In the genomic region with DNA sequence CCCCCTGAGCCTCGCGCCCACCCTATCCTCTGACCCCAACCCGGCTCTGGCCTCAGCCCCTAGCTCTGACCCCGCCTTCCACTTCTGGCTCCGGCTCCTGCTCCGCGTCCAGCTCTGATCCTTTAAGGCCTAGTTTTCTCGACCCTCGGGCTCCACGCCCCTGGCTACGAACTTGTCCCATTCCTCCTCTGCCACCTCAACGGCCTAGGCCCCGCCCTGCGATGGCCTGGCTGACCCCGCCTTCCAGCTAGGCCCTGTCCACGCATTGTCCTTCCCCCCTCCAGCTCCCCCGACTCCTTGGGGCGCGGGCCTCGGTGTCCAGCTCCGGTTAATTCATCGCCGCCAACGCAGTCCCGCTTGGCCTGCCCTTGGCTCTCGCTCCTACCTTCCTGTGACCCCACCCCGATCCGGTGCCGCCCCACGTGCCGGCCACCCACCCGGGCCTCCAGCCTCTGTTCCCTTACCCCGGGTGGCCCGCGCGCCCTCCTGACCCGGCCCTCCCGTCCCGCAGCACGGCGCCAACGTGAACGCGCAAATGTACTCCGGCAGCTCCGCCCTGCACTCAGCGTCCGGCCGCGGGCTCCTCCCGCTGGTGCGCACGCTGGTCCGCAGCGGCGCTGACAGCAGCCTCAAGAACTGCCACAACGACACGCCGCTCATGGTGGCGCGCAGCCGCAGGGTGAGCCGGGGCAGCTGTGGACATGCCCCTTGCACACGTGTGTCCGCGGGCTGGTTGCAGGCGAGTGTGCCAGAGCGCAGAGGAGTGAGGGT, we compare ENCODE assay signal across 11 cellular contexts. TPM values are rescaled to one million over a fixed set of nuclear protein-coding genes. Genes with fewer than 3 reads are reported as not detected.
A peak's percentile ranks its signal among the peaks of the same experiment; 100 is the strongest.
DNase-seq lines count a peak whose midpoint lies in the region; ATAC-seq, FAIRE-seq and TF ChIP-seq lines count a peak whose summit lies in the region.
"Had no signal": no experiment of that assay in that cellular context is flagged by ENCODE, and none has a peak within 500 bp of the region (broad histone marks: within the 10 kb centered on the region; RNA-seq: fewer than 3 reads in every experiment).

No MANE protein-coding gene starts in this region.

- BruUV-seq in K562 (replicated peaks; lab: Mats Ljungman, UMichigan) = no TSS peak

- H3K79me2 ChIP-seq in GM23338 (replicated peaks; ENCODE audit: insufficient read depth) (no peaks in the 10 kb centered on the region), K562 (ENCODE audit: control insufficient read depth, insufficient read depth, low read length) (no peaks in the 10 kb centered on the region)

- no peaks in the 10 kb centered on the region for H4K20me1 ChIP-seq in GM23338 (replicated peaks; ENCODE audit: insufficient read depth)
- no peaks in the 10 kb centered on the region for H4K20me1 ChIP-seq in K562 (replicated peaks; ENCODE audit: control insufficient read depth, insufficient read depth, low read length)

- H3K9ac ChIP-seq in K562 (ENCODE audit: insufficient read depth in 1 of 2, low read depth in 2 of 2, low read length in 2 of 2) = peak overlapping the region in 1 of 2 experiments; percentile 69; a peak in 2 of 4 replicates

- H3K36me3 ChIP-seq in GM23338 (ENCODE audit: insufficient read depth) (no peaks in the 10 kb centered on the region), K562 (ENCODE audit: control insufficient read depth, insufficient read depth, low read length) (no peaks in the 10 kb centered on the region)

- WGBS in K562 (ENCODE audit: insufficient coverage, low coverage, missing lambda C conversion rate) = 88% methylated on average over 45 of the region's 68 CpGs

- H3K27me3 ChIP-seq in GM23338 (ENCODE audit: insufficient read depth) = peaks cover 56% of the 10 kb centered on the region
- H3K27me3 ChIP-seq in K562 (ENCODE audit: control insufficient read depth in 2 of 2, insufficient read depth in 2 of 2, low read length in 2 of 2) = no peaks in the 10 kb centered on the region

- POLR2A ChIA-PET in K562 (lab: Yijun Ruan, JAX) = interaction anchor here (0.6 to 1.0 kb wide), 3 partner anchors 17 to 34 kb away, joined by 3 to 5 read pairs (median 3); no protein-coding TSS in a partner anchor

- intact Hi-C loops in K562 (cut with micrococcal nuclease) = no loop called here

- no peaks in the 10 kb centered on the region for H3K9me3 Mint-ChIP-seq in GM23338
- H3K9me3 Mint-ChIP-seq: activated T-cell treated with anti-CD3 and anti-CD28 coated beads, Interleukin-2, amount 50 U/mL, for 4 hours had no signal

- no peak for TF ChIP-seq EP300 in K562 (IDR thresholded peaks at IDR 0.05; ENCODE audit: low read length)

- H3K9me1 ChIP-seq in K562 (ENCODE audit: control insufficient read depth, insufficient read depth, low read length) = no peaks in the 10 kb centered on the region

- no peak for TF ChIP-seq POLR2A in K562 (conservative IDR thresholded peaks at IDR 0.05)

- CTCF ChIA-PET in K562 (lab: Yijun Ruan, JAX; ENCODE audit: low intra/inter-chr PET ratio) = no interaction called here

- no peak for TF ChIP-seq RAD21 in K562 (CRISPR knock-in tag; conservative IDR thresholded peaks at IDR 0.05 in 1 of 2, IDR thresholded peaks at IDR 0.05 in 1 of 2)

- peaks cover 15% of the 10 kb centered on the region; the same call in 1 of the 2 replicates for H3F3A ChIP-seq in GM23338 (replicated peaks; ENCODE audit: low read depth)

- H3K36me3 Mint-ChIP-seq in GM23338 (ENCODE audit: low read depth) = no peaks in the 10 kb centered on the region

- peaks cover 55% of the 10 kb centered on the region for H3K27me3 Mint-ChIP-seq in GM23338 (ENCODE audit: insufficient read depth, low read depth, poor library complexity)

- H2AFZ ChIP-seq in GM23338 = peak overlapping the region; percentile 91
- no peak overlapping the region for H2AFZ ChIP-seq in K562 (ENCODE audit: low read depth, low read length)

- peak in 1 of 2 experiments; percentile 19; a peak in 1 of 4 replicates for TF ChIP-seq CTCF in GM23338 (conservative IDR thresholded peaks at IDR 0.05; ENCODE audit: low read depth in 2 of 2)
- TF ChIP-seq CTCF in K562 (IDR thresholded peaks at IDR 0.05 in 2 of 3, conservative IDR thresholded peaks at IDR 0.05 in 1 of 3; ENCODE audit: insufficient read depth in 2 of 3, low read depth in 1 of 3, low read length in 3 of 3) = no peak
- TF ChIP-seq CTCF in retinal pigment epithelial cell (conservative IDR thresholded peaks at IDR 0.05; ENCODE audit: low read depth, low read length) = peak; percentile 14

- H3K9me3 ChIP-seq in K562 (replicated peaks; ENCODE audit: control insufficient read depth, insufficient read depth, low read depth, low read length) = no peaks in the 10 kb centered on the region
- H3K9me3 ChIP-seq in iPS-18c (ENCODE audit: control insufficient read depth, insufficient read depth, low read length) = peaks cover 2% of the 10 kb centered on the region

- H3K4me2 ChIP-seq in GM23338 = peak overlapping the region; percentile 98
- H3K4me2 ChIP-seq in K562 (ENCODE audit: insufficient read depth, low read length) = no peak overlapping the region

- no peaks in the 10 kb centered on the region for H3K9me2 ChIP-seq in GM23338 (ENCODE audit: insufficient read depth)

- H3K4me3 ChIP-seq in GM23338 = peak overlapping the region; percentile 77
- H3K4me3 ChIP-seq in K562 = no peak overlapping the region
- peak overlapping the region; percentile 69 for H3K4me3 ChIP-seq in iPS-18c (ENCODE audit: insufficient read depth, low read depth, low read length)
- peak overlapping the region; percentile 47 for H3K4me3 ChIP-seq in retinal pigment epithelial cell (ENCODE audit: low read length)

- H3K4me3 Mint-ChIP-seq in GM23338 = peak overlapping the region; percentile 85
- H3K4me3 Mint-ChIP-seq: activated T-cell treated with anti-CD3 and anti-CD28 coated beads, Interleukin-2, amount 50 U/mL, for 4 hours had no signal

- H3K27ac Mint-ChIP-seq in GM23338 = no peak overlapping the region

- DNase-seq in GM23338 (ENCODE audit: low spot score) (peak; percentile 82), K562 (ENCODE audit: extremely low read depth in 1 of 4, low spot score in 3 of 4) (no peak), retinal pigment epithelial cell (ENCODE audit: low read depth) (no peak), globus pallidus (ENCODE audit: low spot score) (no peak), 8988T (no peak)
- DNase-seq: activated T-cell treated with anti-CD3 and anti-CD28 coated beads, Interleukin-2, amount 50 U/mL, for 4 hours; stimulated activated CD4-positive, alpha-beta T cell treated with anti-CD3 and anti-CD28 coated beads, Interleukin-4, amount 100 ng/mL, for 4 hours had no signal

- peaks cover 28% of the 10 kb centered on the region for H3K4me1 Mint-ChIP-seq in GM23338

- no peak for FAIRE-seq in K562 (lab: Jason Lieb, UNC)

- ATAC-seq in GM23338 (peak; percentile 63), K562 (no peak), GM19328 (IDR thresholded peaks at IDR 0.05; ENCODE audit: unreplicated experiment) (no peak), GM19397 (IDR thresholded peaks at IDR 0.05; ENCODE audit: unreplicated experiment) (no peak)
- ATAC-seq: activated T-cell treated with anti-CD3 and anti-CD28 coated beads, Interleukin-2, amount 50 U/mL, for 4 hours had no signal

- H3K4me1 ChIP-seq in GM23338 (ENCODE audit: insufficient read depth) (peaks cover 28% of the 10 kb centered on the region), K562 (replicated peaks in 1 of 2; ENCODE audit: control insufficient read depth in 2 of 2, insufficient read depth in 2 of 2, low read length in 2 of 2) (peaks cover 17 to 52% of the 10 kb centered on the region in 2 experiments)

- H3K27ac ChIP-seq in GM23338 (ENCODE audit: low read depth) (no peak overlapping the region), K562 (ENCODE audit: extremely low read depth, low read depth, low read length) (no peak overlapping the region)

- in situ Hi-C loops in K562 (cut with MboI) = no loop called here

RNA-seq across cellular contexts. Expression of a gene that starts 9.4 kb away (rescaled TPM):
- total RNA-seq in GM23338 (2014; rRNA removed; shearing (Covaris generic)) = 0.62 and 1.4 TPM in 2 replicates
- polyA plus RNA-seq in GM23338 (2016; fragmentation: Nextera tagmentation; extraction: Ambion mirVana) (3.3 and 4.1 TPM in 2 replicates), K562 (2011; rRNA removed) (0.28 and 1.2 TPM in 2 replicates), K562 (2014; fragmentation: Illumina TruSeq; extraction: Trizol) (0.67 and 0.93 TPM in 2 replicates), K562 (2014; fragmentation: Nextera tagmentation; extraction: Ambion mirVana) (under 1 TPM in 1 of 2 experiments, not detected in 1; 0.03 TPM), K562 (2014; rRNA removed) (0.97 and 2.4 TPM in 2 replicates)
- 3.7 and 11.5 TPM in 2 replicates for total RNA-seq in K562 (2011; cell fraction: chromatin; rRNA removed; ENCODE audit: low replicate concordance)
- total RNA-seq in K562 (2011; cell fraction: nucleolus; rRNA removed) = 6.4 and 6.8 TPM in 2 replicates
- 2.5 and 7.1 TPM in 2 replicates for total RNA-seq in K562 (2011; cell fraction: nucleoplasm; rRNA removed)
- total RNA-seq in K562 (2014; rRNA removed) (1.1 TPM in 2 replicates), K562 (2014; rRNA removed; fragmentation: Illumina TruSeq; extraction: Trizol) (0.07 TPM in 1 of 2 replicates, not detected in the other), K562 (2015; rRNA removed; fragmentation: Illumina TruSeq; extraction: Trizol) (0.33 and 0.72 TPM in 2 replicates), K562 (2021) (1.9 and 2.4 TPM in 2 replicates)
- 0.43 and 2.4 TPM in 2 replicates for polyA plus RNA-seq in K562 (2011; cell fraction: cytosol; rRNA removed)
- 5.5 and 6.5 TPM in 2 replicates for polyA plus RNA-seq in K562 (2011; cell fraction: nucleus; rRNA removed)
- polyA plus RNA-seq in K562 (2012) = 2.5 and 9.1 TPM in 2 replicates
- polyA minus RNA-seq in K562 (2011; rRNA and poly(A)+ RNA removed) = 0.21 TPM in 1 of 2 replicates, not detected in the other
- polyA minus RNA-seq in K562 (2011; cell fraction: cytosol; rRNA and poly(A)+ RNA removed) = 2.5 TPM in 2 replicates
- 0.78 and 2.3 TPM in 2 replicates for polyA minus RNA-seq in K562 (2011; cell fraction: nucleus; rRNA and poly(A)+ RNA removed)

RNA-seq across cellular contexts. Expression of a gene that starts 19.8 kb away (rescaled TPM):
- total RNA-seq in GM23338 (2014; rRNA removed; shearing (Covaris generic)) = 27.1 and 29.3 TPM in 2 replicates
- 13.8 and 14.5 TPM in 2 replicates for polyA plus RNA-seq in GM23338 (2016; fragmentation: Nextera tagmentation; extraction: Ambion mirVana)
- total RNA-seq in K562 (2011; cell fraction: chromatin; rRNA removed; ENCODE audit: low replicate concordance) = not detected in 2 replicates
- not detected in 2 replicates for total RNA-seq in K562 (2011; cell fraction: nucleolus; rRNA removed)
- not detected in 2 replicates for total RNA-seq in K562 (2011; cell fraction: nucleoplasm; rRNA removed)
- 0.09 TPM in 1 of 2 replicates, not detected in the other for total RNA-seq in K562 (2014; rRNA removed)
- not detected in 2 replicates for total RNA-seq in K562 (2014; rRNA removed; fragmentation: Illumina TruSeq; extraction: Trizol)
- not detected in 2 replicates for total RNA-seq in K562 (2015; rRNA removed; fragmentation: Illumina TruSeq; extraction: Trizol)
- not detected in 2 replicates for total RNA-seq in K562 (2021)
- polyA plus RNA-seq in K562 (2011; rRNA removed) = not detected in 2 replicates
- polyA plus RNA-seq in K562 (2011; cell fraction: cytosol; rRNA removed) = not detected in 2 replicates
- not detected in 2 replicates for polyA plus RNA-seq in K562 (2011; cell fraction: nucleus; rRNA removed)
- polyA plus RNA-seq in K562 (2012) = not detected in 2 replicates
- polyA plus RNA-seq in K562 (2014; fragmentation: Illumina TruSeq; extraction: Trizol) = not detected in 2 replicates
- polyA plus RNA-seq in K562 (2014; fragmentation: Nextera tagmentation; extraction: Ambion mirVana) = not detected
- not detected in 2 replicates for polyA plus RNA-seq in K562 (2014; rRNA removed)
- polyA minus RNA-seq in K562 (2011; rRNA and poly(A)+ RNA removed) = not detected in 2 replicates
- polyA minus RNA-seq in K562 (2011; cell fraction: cytosol; rRNA and poly(A)+ RNA removed) = not detected in 2 replicates
- not detected in 2 replicates for polyA minus RNA-seq in K562 (2011; cell fraction: nucleus; rRNA and poly(A)+ RNA removed)
- total RNA-seq: M059J had no signal

RNA-seq across cellular contexts. Expression of a gene that starts 51.0 kb away (rescaled TPM):
- 80.5 and 100 TPM in 2 replicates for total RNA-seq in GM23338 (2014; rRNA removed; shearing (Covaris generic))
- polyA plus RNA-seq in GM23338 (2016; fragmentation: Nextera tagmentation; extraction: Ambion mirVana) (33.3 and 36.9 TPM in 2 replicates), K562 (2011; rRNA removed) (0.18 and 1.5 TPM in 2 replicates), K562 (2014; fragmentation: Illumina TruSeq; extraction: Trizol) (0.45 and 0.47 TPM in 2 replicates), K562 (2014; fragmentation: Nextera tagmentation; extraction: Ambion mirVana) (not detected), K562 (2014; rRNA removed) (0.76 and 1.1 TPM in 2 replicates)
- total RNA-seq in K562 (2011; cell fraction: chromatin; rRNA removed; ENCODE audit: low replicate concordance) = 3.4 and 9.2 TPM in 2 replicates
- 3.7 and 5.5 TPM in 2 replicates for total RNA-seq in K562 (2011; cell fraction: nucleolus; rRNA removed)
- 3.0 and 4.9 TPM in 2 replicates for total RNA-seq in K562 (2011; cell fraction: nucleoplasm; rRNA removed)
- total RNA-seq in K562 (2014; rRNA removed) (0.14 and 0.41 TPM in 2 replicates), K562 (2014; rRNA removed; fragmentation: Illumina TruSeq; extraction: Trizol) (0.06 and 0.07 TPM in 2 replicates), K562 (2015; rRNA removed; fragmentation: Illumina TruSeq; extraction: Trizol) (0.33 and 0.38 TPM in 2 replicates), K562 (2021) (1.3 and 1.9 TPM in 2 replicates)
- 0.31 and 0.64 TPM in 2 replicates for polyA plus RNA-seq in K562 (2011; cell fraction: cytosol; rRNA removed)
- 4.7 and 6.3 TPM in 2 replicates for polyA plus RNA-seq in K562 (2011; cell fraction: nucleus; rRNA removed)
- 1.6 and 3.8 TPM in 2 replicates for polyA plus RNA-seq in K562 (2012)
- polyA minus RNA-seq in K562 (2011; rRNA and poly(A)+ RNA removed) = 0.56 and 0.72 TPM in 2 replicates
- polyA minus RNA-seq in K562 (2011; cell fraction: cytosol; rRNA and poly(A)+ RNA removed) = 2.5 and 2.6 TPM in 2 replicates
- polyA minus RNA-seq in K562 (2011; cell fraction: nucleus; rRNA and poly(A)+ RNA removed) = 0.94 and 1.2 TPM in 2 replicates

RNA-seq across cellular contexts. Expression of a gene that starts 59.0 kb away (rescaled TPM):
- total RNA-seq in GM23338 (2014; rRNA removed; shearing (Covaris generic)) = not detected in 2 replicates
- not detected in 2 replicates for polyA plus RNA-seq in GM23338 (2016; fragmentation: Nextera tagmentation; extraction: Ambion mirVana)
- total RNA-seq in K562 (2011; cell fraction: chromatin; rRNA removed; ENCODE audit: low replicate concordance) = not detected in 2 replicates
- not detected in 2 replicates for total RNA-seq in K562 (2011; cell fraction: nucleolus; rRNA removed)
- total RNA-seq in K562 (2011; cell fraction: nucleoplasm; rRNA removed) = not detected in 2 replicates
- not detected in 2 replicates for total RNA-seq in K562 (2014; rRNA removed)
- not detected in 2 replicates for total RNA-seq in K562 (2014; rRNA removed; fragmentation: Illumina TruSeq; extraction: Trizol)
- total RNA-seq in K562 (2015; rRNA removed; fragmentation: Illumina TruSeq; extraction: Trizol) = not detected in 2 replicates
- not detected in 2 replicates for total RNA-seq in K562 (2021)
- polyA plus RNA-seq in K562 (2011; rRNA removed) = not detected in 2 replicates
- not detected in 2 replicates for polyA plus RNA-seq in K562 (2011; cell fraction: cytosol; rRNA removed)
- not detected in 2 replicates for polyA plus RNA-seq in K562 (2011; cell fraction: nucleus; rRNA removed)
- polyA plus RNA-seq in K562 (2012) = not detected in 2 replicates
- polyA plus RNA-seq in K562 (2014; fragmentation: Illumina TruSeq; extraction: Trizol) = not detected in 2 replicates
- not detected for polyA plus RNA-seq in K562 (2014; fragmentation: Nextera tagmentation; extraction: Ambion mirVana)
- not detected in 2 replicates for polyA plus RNA-seq in K562 (2014; rRNA removed)
- polyA minus RNA-seq in K562 (2011; rRNA and poly(A)+ RNA removed) = not detected in 2 replicates
- not detected in 2 replicates for polyA minus RNA-seq in K562 (2011; cell fraction: cytosol; rRNA and poly(A)+ RNA removed)
- not detected in 2 replicates for polyA minus RNA-seq in K562 (2011; cell fraction: nucleus; rRNA and poly(A)+ RNA removed)
- total RNA-seq: activated T-cell treated with anti-CD3 and anti-CD28 coated beads, Interleukin-2, amount 50 U/mL, for 4 hours; M059J had no signal

Comparison
In these comparisons a context has a peak if more than half of its experiments do, and no peak if none do; other contexts are left out.
1. RNA of a gene that starts 19.8 kb away (total RNA-seq): 27.1 to 29.3 TPM in GM23338; 0.09 TPM in K562; every median in the first group is over 10 times any median in the second.